ENCODE assay signal across 22 cellular contexts in genomic region chr12:107012736-107013425, GRCh38. TPM values are rescaled to one million over a fixed set of nuclear protein-coding genes. Genes with fewer than 3 reads are reported as not detected.
DNase-seq lines count a peak whose midpoint lies in the region; ATAC-seq, FAIRE-seq and TF ChIP-seq lines count a peak whose summit lies in the region.
"Had no signal": no experiment of that assay in that cellular context is flagged by ENCODE, and none has a peak within 500 bp of the region (broad histone marks: within the 10 kb centered on the region; RNA-seq: fewer than 3 reads in every experiment).

No MANE protein-coding gene starts in this region.

- peak overlapping the region in 2 of 3 donors; percentile 6 to 9 for H3K27ac Mint-ChIP-seq in CD4-positive, CD25-positive, alpha-beta regulatory T cell
- no peak overlapping the region for H3K27ac Mint-ChIP-seq in T-helper 17 cell
- no peak overlapping the region for H3K27ac Mint-ChIP-seq in GM23338
- no peak overlapping the region for H3K27ac Mint-ChIP-seq in natural killer cell treated with Interleukin-12 subunit alpha and Interleukin-12 subunit beta and Interleukin-15 and Interleukin-18, amount 100 ng/mL, for 72 hours
- H3K27ac Mint-ChIP-seq: CD14-positive monocyte; CD4-positive, alpha-beta T cell; CD8-positive, alpha-beta T cell had no signal

- no peaks in the 10 kb centered on the region for H3K27me3 Mint-ChIP-seq in CD4-positive, CD25-positive, alpha-beta regulatory T cell
- no peaks in the 10 kb centered on the region for H3K27me3 Mint-ChIP-seq in T-helper 17 cell
- H3K27me3 Mint-ChIP-seq in GM23338 (ENCODE audit: insufficient read depth, low read depth, poor library complexity) = no peaks in the 10 kb centered on the region
- H3K27me3 Mint-ChIP-seq in natural killer cell treated with Interleukin-12 subunit alpha and Interleukin-12 subunit beta and Interleukin-15 and Interleukin-18, amount 100 ng/mL, for 72 hours = no peaks in the 10 kb centered on the region
- H3K27me3 Mint-ChIP-seq: CD4-positive, alpha-beta T cell had no signal

- H3K4me3 ChIP-seq in CD4-positive, CD25-positive, alpha-beta regulatory T cell (ENCODE audit: low read depth, low read length) = no peak overlapping the region
- H3K4me3 ChIP-seq in keratinocyte (ENCODE audit: control insufficient read depth in 2 of 3, extremely low read depth in 1 of 3, insufficient read depth in 2 of 3, low read depth in 1 of 3, low read length in 3 of 3) (no peak overlapping the region), GM23338 (no peak overlapping the region), gastrocnemius medialis (no peak overlapping the region)
- H3K4me3 ChIP-seq: BLaER1 had no signal

- H3K4me1 ChIP-seq in CD4-positive, CD25-positive, alpha-beta regulatory T cell (ENCODE audit: control insufficient read depth, insufficient read depth, low read length, poor library complexity, severe bottlenecking) = no peaks in the 10 kb centered on the region
- H3K4me1 ChIP-seq in keratinocyte (ENCODE audit: control insufficient read depth, extremely low read depth, insufficient read depth, low read length) (peaks cover 7% of the 10 kb centered on the region), GM23338 (ENCODE audit: insufficient read depth) (no peaks in the 10 kb centered on the region), gastrocnemius medialis (peaks cover 0 to 5% of the 10 kb centered on the region in 2 donors)
- H3K4me1 ChIP-seq: BE2C, BLaER1, Caco-2 had no signal

- no peaks in the 10 kb centered on the region for H4K20me1 ChIP-seq in keratinocyte (ENCODE audit: control insufficient read depth, extremely low read depth, insufficient read depth, low read length)
- no peaks in the 10 kb centered on the region for H4K20me1 ChIP-seq in GM23338 (replicated peaks; ENCODE audit: insufficient read depth)
- H4K20me1 ChIP-seq: BLaER1 had no signal

- H3K27ac ChIP-seq in CD4-positive, CD25-positive, alpha-beta regulatory T cell (ENCODE audit: insufficient read depth, low read length, poor library complexity, severe bottlenecking) = no peak overlapping the region
- H3K27ac ChIP-seq in keratinocyte (ENCODE audit: control insufficient read depth, insufficient read depth, low read length) = no peak overlapping the region
- H3K27ac ChIP-seq in GM23338 (ENCODE audit: low read depth) = no peak overlapping the region
- no peak overlapping the region for H3K27ac ChIP-seq in gastrocnemius medialis
- H3K27ac ChIP-seq: BLaER1 had no signal

- intact Hi-C loops in gastrocnemius medialis (cut with DNase I; ENCODE audit: low total_unique reads) = loop anchor here (5.0 kb wide), 1 partner anchor 89 kb away; no protein-coding TSS in a partner anchor

- DNase-seq in CD4-positive, CD25-positive, alpha-beta regulatory T cell = no peak
- DNase-seq in GM19239 (ENCODE audit: insufficient read length, low spot score) = no peak
- no peak for DNase-seq in T-helper 17 cell
- DNase-seq in keratinocyte (ENCODE audit: low read depth, low spot score) = no peak
- no peak for DNase-seq in GM23338 (ENCODE audit: low spot score)
- DNase-seq in gastrocnemius medialis = no peak
- DNase-seq in natural killer cell treated with Interleukin-12 subunit alpha and Interleukin-12 subunit beta and Interleukin-15 and Interleukin-18, amount 100 ng/mL, for 72 hours (ENCODE audit: low spot score) = no peak
- DNase-seq: 8988T; ACHN; BE2C; C1 segment of cervical spinal cord; Caco-2; Calu3; CD4-positive, alpha-beta T cell; CD8-positive, alpha-beta T cell; DMS79 treated with DMSO at 0.1 percent for 48 hours; GF-D8 had no signal

- FAIRE-seq in GM19239 (lab: Jason Lieb, UNC) (peak; percentile 18), keratinocyte (lab: Jason Lieb, UNC) (peak; percentile 20)
- FAIRE-seq: D721Med, GM12891 had no signal

- in situ Hi-C loops in gastrocnemius medialis (cut with MboI; ENCODE audit: low sequenced_read_pairs in 4 of 4) = no loop called here

- TF ChIP-seq POLR2A in gastrocnemius medialis (IDR thresholded peaks at IDR 0.05) = no peak

- no peak overlapping the region for H3K4me3 Mint-ChIP-seq in CD4-positive, CD25-positive, alpha-beta regulatory T cell
- H3K4me3 Mint-ChIP-seq in T-helper 17 cell (peak overlapping the region; percentile 25), GM23338 (no peak overlapping the region)
- H3K4me3 Mint-ChIP-seq in natural killer cell treated with Interleukin-12 subunit alpha and Interleukin-12 subunit beta and Interleukin-15 and Interleukin-18, amount 100 ng/mL, for 72 hours = no peak overlapping the region
- H3K4me3 Mint-ChIP-seq: CD14-positive monocyte; CD4-positive, alpha-beta T cell; CD8-positive, alpha-beta T cell had no signal

- H3K4me1 Mint-ChIP-seq in CD4-positive, CD25-positive, alpha-beta regulatory T cell = peaks cover 0 to 8% (median 3%) of the 10 kb centered on the region in 4 donors
- H3K4me1 Mint-ChIP-seq in T-helper 17 cell = peaks cover 3% of the 10 kb centered on the region
- H3K4me1 Mint-ChIP-seq in GM23338 = no peaks in the 10 kb centered on the region
- H3K4me1 Mint-ChIP-seq in natural killer cell treated with Interleukin-12 subunit alpha and Interleukin-12 subunit beta and Interleukin-15 and Interleukin-18, amount 100 ng/mL, for 72 hours (ENCODE audit: low read depth in 2 of 2) = peaks cover 0 to 7% of the 10 kb centered on the region in 2 donors
- H3K4me1 Mint-ChIP-seq: CD14-positive monocyte had no signal

- ATAC-seq in CD4-positive, CD25-positive, alpha-beta regulatory T cell (ENCODE audit: low read depth in 2 of 2) = no peak
- ATAC-seq in T-helper 17 cell = no peak
- no peak for ATAC-seq in HG03039 (IDR thresholded peaks at IDR 0.05; ENCODE audit: unreplicated experiment)
- ATAC-seq in GM23338 = no peak
- no peak for ATAC-seq in gastrocnemius medialis
- no peak for ATAC-seq in natural killer cell treated with Interleukin-12 subunit alpha and Interleukin-12 subunit beta and Interleukin-15 and Interleukin-18, amount 100 ng/mL, for 72 hours
- ATAC-seq: CD8-positive, alpha-beta T cell had no signal

- peaks cover 7% of the 10 kb centered on the region for H3K36me3 Mint-ChIP-seq in CD4-positive, CD25-positive, alpha-beta regulatory T cell
- peaks cover 11% of the 10 kb centered on the region for H3K36me3 Mint-ChIP-seq in T-helper 17 cell (ENCODE audit: low read depth)
- no peaks in the 10 kb centered on the region; the same call in 2 of the 3 replicates for H3K36me3 Mint-ChIP-seq in GM23338 (ENCODE audit: low read depth)
- no peaks in the 10 kb centered on the region for H3K36me3 Mint-ChIP-seq in natural killer cell treated with Interleukin-12 subunit alpha and Interleukin-12 subunit beta and Interleukin-15 and Interleukin-18, amount 100 ng/mL, for 72 hours

- no peaks in the 10 kb centered on the region for H3F3A ChIP-seq in GM23338 (replicated peaks; ENCODE audit: low read depth)

- no peaks in the 10 kb centered on the region for H3K9me1 ChIP-seq in keratinocyte (ENCODE audit: control insufficient read depth, extremely low read depth, insufficient read depth, low read length)

- H3K9me3 ChIP-seq in CD4-positive, CD25-positive, alpha-beta regulatory T cell (ENCODE audit: control insufficient read depth in 2 of 2, low read length in 2 of 2) = no peaks in the 10 kb centered on the region
- H3K9me3 ChIP-seq in T-helper 17 cell (ENCODE audit: control insufficient read depth, low read length, poor library complexity, severe bottlenecking) = no peaks in the 10 kb centered on the region
- no peaks in the 10 kb centered on the region for H3K9me3 ChIP-seq in keratinocyte (ENCODE audit: control insufficient read depth, low read depth, low read length)
- H3K9me3 ChIP-seq in gastrocnemius medialis = no peaks in the 10 kb centered on the region
- H3K9me3 ChIP-seq: BE2C, Caco-2 had no signal

- no peaks in the 10 kb centered on the region for H3K27me3 ChIP-seq in CD4-positive, CD25-positive, alpha-beta regulatory T cell (ENCODE audit: control insufficient read depth, insufficient read depth, low read length)
- H3K27me3 ChIP-seq in keratinocyte (ENCODE audit: control insufficient read depth, extremely low read depth, insufficient read depth, low read length) = no peaks in the 10 kb centered on the region
- no peaks in the 10 kb centered on the region for H3K27me3 ChIP-seq in GM23338 (ENCODE audit: insufficient read depth)
- H3K27me3 ChIP-seq in gastrocnemius medialis = no peaks in the 10 kb centered on the region
- H3K27me3 ChIP-seq: BE2C, BLaER1 had no signal

- dilution Hi-C loops in keratinocyte (cut with MboI; ENCODE audit: extremely low pct_ligation_motif_present, low sequenced_read_pairs) = no loop called here

- TF ChIP-seq CTCF in keratinocyte (optimal IDR thresholded peaks at IDR 0.05 in 1 of 3, IDR thresholded peaks at IDR 0.05 in 1 of 3, conservative IDR thresholded peaks at IDR 0.05 in 1 of 3; ENCODE audit: extremely low read depth in 1 of 3, insufficient read depth in 2 of 3, low read length in 3 of 3) (no peak), GM23338 (conservative IDR thresholded peaks at IDR 0.05; ENCODE audit: low read depth in 2 of 2) (no peak), gastrocnemius medialis (IDR thresholded peaks at IDR 0.05 in 4 of 5, conservative IDR thresholded peaks at IDR 0.05 in 1 of 5) (no peak)

- H3K36me3 ChIP-seq in CD4-positive, CD25-positive, alpha-beta regulatory T cell (ENCODE audit: control insufficient read depth, insufficient read depth, low read length) = no peaks in the 10 kb centered on the region
- H3K36me3 ChIP-seq in keratinocyte (ENCODE audit: control insufficient read depth in 2 of 2, extremely low read depth in 1 of 2, insufficient read depth in 2 of 2, low read length in 2 of 2) = no peaks in the 10 kb centered on the region
- H3K36me3 ChIP-seq in GM23338 (ENCODE audit: insufficient read depth) = 0 out of 2 replicates have a peak, but pooled peaks cover 4% of the 10 kb centered on the region
- H3K36me3 ChIP-seq in gastrocnemius medialis = peaks cover 0 to 2% of the 10 kb centered on the region in 2 donors
- H3K36me3 ChIP-seq: BE2C had no signal

- no peak overlapping the region for H3K4me2 ChIP-seq in keratinocyte (ENCODE audit: control insufficient read depth, extremely low read depth, insufficient read depth, low read depth, low read length)
- no peak overlapping the region for H3K4me2 ChIP-seq in GM23338
- H3K4me2 ChIP-seq: BLaER1 had no signal

- no peaks in the 10 kb centered on the region for H3K9me2 ChIP-seq in GM23338 (ENCODE audit: insufficient read depth)

- no peak overlapping the region for H3K9ac ChIP-seq in keratinocyte (ENCODE audit: control insufficient read depth, extremely low read depth, insufficient read depth, low read length)
- H3K9ac ChIP-seq: BLaER1 had no signal

- H2AFZ ChIP-seq in keratinocyte (ENCODE audit: control insufficient read depth, low read length) = no peak overlapping the region
- H2AFZ ChIP-seq in GM23338 = no peak overlapping the region

- H3K79me2 ChIP-seq in keratinocyte (ENCODE audit: control insufficient read depth, insufficient read depth, low read length) = no peaks in the 10 kb centered on the region
- H3K79me2 ChIP-seq in GM23338 (replicated peaks; ENCODE audit: insufficient read depth) = no peaks in the 10 kb centered on the region

- no peaks in the 10 kb centered on the region for H3K9me3 Mint-ChIP-seq in CD4-positive, CD25-positive, alpha-beta regulatory T cell
- H3K9me3 Mint-ChIP-seq in GM23338 = no peaks in the 10 kb centered on the region
- no peaks in the 10 kb centered on the region for H3K9me3 Mint-ChIP-seq in natural killer cell treated with Interleukin-12 subunit alpha and Interleukin-12 subunit beta and Interleukin-15 and Interleukin-18, amount 100 ng/mL, for 72 hours
- H3K9me3 Mint-ChIP-seq: CD4-positive, alpha-beta T cell; CD8-positive, alpha-beta T cell had no signal

RNA-seq across cellular contexts. Expression of gene MTERF2, which starts 25.9 kb away (rescaled TPM):
- total RNA-seq in CD4-positive, CD25-positive, alpha-beta regulatory T cell = 9.9 TPM
- polyA plus RNA-seq in CD4-positive, CD25-positive, alpha-beta regulatory T cell = 10 to 100 TPM in 2 of 4 donors, 1 to 10 TPM in 2; 7.3 to 12.0 (median 9.2) TPM
- 10 to 100 TPM; 12.7 to 13.8 TPM for total RNA-seq in T-helper 17 cell
- polyA plus RNA-seq in keratinocyte = 5.0 to 9.6 TPM (median 7.1 TPM) in 3 replicates
- polyA plus RNA-seq in keratinocyte (2011; ENCODE audit: low read depth) = 6.1 TPM
- polyA plus RNA-seq in keratinocyte (2011; cell fraction: cytosol; rRNA removed) = 2.8 and 6.0 TPM in 2 replicates
- polyA plus RNA-seq in keratinocyte (2011; cell fraction: nucleus; rRNA removed) = 17.4 and 19.5 TPM in 2 replicates
- polyA plus RNA-seq in keratinocyte (2012; ENCODE audit: low replicate concordance) = 5.4 and 6.7 TPM in 2 replicates
- polyA minus RNA-seq in keratinocyte = 1.5 to 4.1 TPM in 2 of 3 replicates, not detected in the other
- not detected for polyA minus RNA-seq in keratinocyte (2011; cell fraction: cytosol; rRNA and poly(A)+ RNA removed)
- polyA minus RNA-seq in keratinocyte (2011; cell fraction: nucleus; rRNA and poly(A)+ RNA removed) = 2.1 and 3.5 TPM in 2 replicates
- total RNA-seq in GM23338 (2014; rRNA removed; shearing (Covaris generic)) = 4.7 and 9.2 TPM in 2 replicates
- polyA plus RNA-seq in GM23338 (2016; fragmentation: Nextera tagmentation; extraction: Ambion mirVana) = 9.1 and 11.0 TPM in 2 replicates
- 10 to 100 TPM in 3 of 4 donors, 1 to 10 TPM in 1; 5.0 to 24.6 (median 13.7) TPM for total RNA-seq in gastrocnemius medialis
- 1 to 10 TPM; 8.0 to 9.0 TPM for total RNA-seq in natural killer cell treated with Interleukin-12 subunit alpha and Interleukin-12 subunit beta and Interleukin-15 and Interleukin-18, amount 100 ng/mL, for 72 hours

RNA-seq across cellular contexts. Expression of gene TMEM263, which starts 57.2 kb away (rescaled TPM):
- 33.2 TPM for total RNA-seq in CD4-positive, CD25-positive, alpha-beta regulatory T cell
- polyA plus RNA-seq in CD4-positive, CD25-positive, alpha-beta regulatory T cell = 10 to 100 TPM; 27.3 to 37.8 (median 33.1) TPM
- total RNA-seq in T-helper 17 cell = 10 to 100 TPM; 34.4 to 35.1 TPM
- polyA plus RNA-seq in keratinocyte = 10.8 to 22.6 TPM (median 22.0 TPM) in 3 replicates
- 5.8 TPM for polyA plus RNA-seq in keratinocyte (2011; ENCODE audit: low read depth)
- polyA plus RNA-seq in keratinocyte (2011; cell fraction: cytosol; rRNA removed) = 14.4 and 17.1 TPM in 2 replicates
- polyA plus RNA-seq in keratinocyte (2011; cell fraction: nucleus; rRNA removed) = 13.3 and 17.1 TPM in 2 replicates
- polyA plus RNA-seq in keratinocyte (2012; ENCODE audit: low replicate concordance) = 11.1 and 27.5 TPM in 2 replicates
- 10.1 to 30.9 TPM (median 13.1 TPM) in 3 replicates for polyA minus RNA-seq in keratinocyte
- 21.5 TPM for polyA minus RNA-seq in keratinocyte (2011; cell fraction: cytosol; rRNA and poly(A)+ RNA removed)
- 6.2 and 17.7 TPM in 2 replicates for polyA minus RNA-seq in keratinocyte (2011; cell fraction: nucleus; rRNA and poly(A)+ RNA removed)
- total RNA-seq in GM23338 (2014; rRNA removed; shearing (Covaris generic)) = 9.3 and 10.4 TPM in 2 replicates
- 5.8 and 7.1 TPM in 2 replicates for polyA plus RNA-seq in GM23338 (2016; fragmentation: Nextera tagmentation; extraction: Ambion mirVana)
- total RNA-seq in gastrocnemius medialis = 10 to 100 TPM in 3 of 4 donors, 1 to 10 TPM in 1; 8.9 to 26.7 (median 15.9) TPM
- total RNA-seq in natural killer cell treated with Interleukin-12 subunit alpha and Interleukin-12 subunit beta and Interleukin-15 and Interleukin-18, amount 100 ng/mL, for 72 hours = 10 to 100 TPM; 31.2 to 42.7 TPM

Comparison
In these comparisons a context has a peak if more than half of its experiments do, and no peak if none do; other contexts are left out.
1. H3K27ac Mint-ChIP-seq: peak in CD4-positive, CD25-positive, alpha-beta regulatory T cell (2 of 3); none in T-helper 17 cell (single experiment), GM23338 (single experiment) and natural killer cell treated with Interleukin-12 subunit alpha and Interleukin-12 subunit beta and Interleukin-15 and Interleukin-18, amount 100 ng/mL, for 72 hours (0 of 2).